In genomic region chr11:115221461-115222069, GRCh38 we compare ENCODE assay signal across 9 cellular contexts.
DNase-seq lines count a peak whose midpoint lies in the region; ATAC-seq and TF ChIP-seq lines count a peak whose summit lies in the region.
"Had no signal": no experiment of that assay in that cellular context is flagged by ENCODE, and none has a peak within 500 bp of the region (broad histone marks: within the 10 kb centered on the region; RNA-seq: fewer than 3 reads in every experiment).

No MANE protein-coding gene starts in this region.

- DNase-seq in HT1080 (ENCODE audit: low read depth) (peak; percentile 28), foreskin keratinocyte (no peak), glomerular visceral epithelial cell (ENCODE audit: extremely low spot score) (no peak), DMS79 (lab: John Stamatoyannopoulos, UW) (no peak), H4 (ENCODE audit: low spot score) (no peak)

- TF ChIP-seq CTCF in foreskin keratinocyte (conservative IDR thresholded peaks at IDR 0.05) = no peak

- H3K27ac ChIP-seq in foreskin keratinocyte = peak overlapping the region; percentile 66
- H3K27ac ChIP-seq: C4-2B had no signal

- H3K4me3 ChIP-seq in GM08714 (ENCODE audit: low read length) = peak overlapping the region; percentile 1; the same call in 1 of the 2 replicates

- H3K4me1 ChIP-seq in foreskin keratinocyte = peaks cover 12% of the 10 kb centered on the region

- ATAC-seq in GM21381 (IDR thresholded peaks at IDR 0.05; ENCODE audit: unreplicated experiment) (peak; percentile 31), foreskin keratinocyte (no peak), HG02973 (IDR thresholded peaks at IDR 0.05; ENCODE audit: unreplicated experiment) (no peak)

- H3K27me3 ChIP-seq in foreskin keratinocyte = no peaks in the 10 kb centered on the region
